Comparison of ENCODE assay signal across 11 cellular contexts in genomic region chr1:160637821-160638539, GRCh38. TPM values are rescaled to one million over a fixed set of nuclear protein-coding genes. Genes with fewer than 3 reads are reported as not detected.
A peak's percentile ranks its signal among the peaks of the same experiment; 100 is the strongest.
DNase-seq lines count a peak whose midpoint lies in the region; ATAC-seq and TF ChIP-seq lines count a peak whose summit lies in the region.
"Had no signal": no experiment of that assay in that cellular context is flagged by ENCODE, and none has a peak within 500 bp of the region (broad histone marks: within the 10 kb centered on the region; RNA-seq: fewer than 3 reads in every experiment).

No MANE protein-coding gene starts in this region.

- no peak for TF ChIP-seq POLR2A in gastroesophageal sphincter (IDR thresholded peaks at IDR 0.05)

- TF ChIP-seq CTCF in gastroesophageal sphincter (IDR thresholded peaks at IDR 0.05), result no peak
- no peak for TF ChIP-seq CTCF in left ventricle myocardium inferior (IDR thresholded peaks at IDR 0.05; ENCODE audit: borderline replicate concordance)

- H3K27ac ChIP-seq in gastroesophageal sphincter (no peak overlapping the region), left ventricle myocardium inferior (replicated peaks) (no peak overlapping the region)

- H3K9me3 Mint-ChIP-seq in dendritic cell treated with granulocyte-macrophage colony-stimulating factor and Interleukin-4, amounts not matched to agents 40 ng/mL and 50 ng/mL, for 4 days, result no peaks in the 10 kb centered on the region

- peak; percentile 74 for DNase-seq in activated effector memory CD4-positive, alpha-beta T cell treated with anti-CD3 and anti-CD28 coated beads, Interleukin-2, amount 50 U/mL, for 16 hours
- DNase-seq in activated effector memory CD4-positive, alpha-beta T cell treated with Interleukin-2 at 50 U/mL for 16 hours, result no peak
- DNase-seq in KG1 (lab: John Stamatoyannopoulos, UW) (peak; percentile 27), DMS153 (lab: John Stamatoyannopoulos, UW) (no peak), left ventricle myocardium inferior (no peak)
- no peak for DNase-seq in stimulated activated naive CD8-positive, alpha-beta T cell treated with anti-CD3 and anti-CD28 coated beads, Interleukin-15, Interleukin-2, amounts not matched to agents 100 U/mL and 50 U/mL, for 24 hours
- DNase-seq: AML-193, heart left ventricle, IMR-90 had no signal

- peaks cover 4% of the 10 kb centered on the region for H3K27me3 ChIP-seq in gastroesophageal sphincter
- no peaks in the 10 kb centered on the region for H3K27me3 ChIP-seq in left ventricle myocardium inferior (ENCODE audit: low read depth)
- H3K27me3 ChIP-seq: heart left ventricle had no signal

- peak overlapping the region; percentile 72 for H3K27ac Mint-ChIP-seq in dendritic cell treated with granulocyte-macrophage colony-stimulating factor and Interleukin-4, amounts not matched to agents 40 ng/mL and 50 ng/mL, for 4 days

- intact Hi-C loops in dendritic cell treated with granulocyte-macrophage colony-stimulating factor and Interleukin-4, amounts not matched to agents 40 ng/mL and 50 ng/mL, for 4 days (cut with micrococcal nuclease), result no loop called here
- intact Hi-C loops in left ventricle myocardium inferior (cut with micrococcal nuclease), result no loop called here

- no peaks in the 10 kb centered on the region for H3K9me3 ChIP-seq in gastroesophageal sphincter
- no peaks in the 10 kb centered on the region for H3K9me3 ChIP-seq in left ventricle myocardium inferior (replicated peaks)
- H3K9me3 ChIP-seq: heart left ventricle had no signal

- peak overlapping the region; percentile 39 for H3K4me3 Mint-ChIP-seq in dendritic cell treated with granulocyte-macrophage colony-stimulating factor and Interleukin-4, amounts not matched to agents 40 ng/mL and 50 ng/mL, for 4 days

- ATAC-seq in stimulated activated naive CD8-positive, alpha-beta T cell treated with anti-CD3 and anti-CD28 coated beads, Interleukin-15, Interleukin-2, amounts not matched to agents 100 U/mL and 50 U/mL, for 24 hours, result peak; percentile 11
- ATAC-seq in gastroesophageal sphincter, result no peak
- ATAC-seq: heart left ventricle had no signal

- 64 to 65% methylated on average over 5 of the region's 5 CpGs for WGBS in gastroesophageal sphincter (ENCODE audit: low coverage in 1 of 2), 2 donors

- H3K36me3 ChIP-seq in gastroesophageal sphincter (no peaks in the 10 kb centered on the region), left ventricle myocardium inferior (no peaks in the 10 kb centered on the region)
- H3K36me3 ChIP-seq: heart left ventricle had no signal

- TF ChIP-seq EP300 in gastroesophageal sphincter (IDR thresholded peaks at IDR 0.05), result no peak

- H3K4me3 ChIP-seq in gastroesophageal sphincter, result no peak overlapping the region
- no peak overlapping the region for H3K4me3 ChIP-seq in left ventricle myocardium inferior

- no peaks in the 10 kb centered on the region for H3K4me1 ChIP-seq in gastroesophageal sphincter
- H3K4me1 ChIP-seq in left ventricle myocardium inferior, result no peaks in the 10 kb centered on the region

- H3K36me3 Mint-ChIP-seq in dendritic cell treated with granulocyte-macrophage colony-stimulating factor and Interleukin-4, amounts not matched to agents 40 ng/mL and 50 ng/mL, for 4 days (ENCODE audit: low read depth), result peaks cover 98% of the 10 kb centered on the region

- peaks cover 85% of the 10 kb centered on the region for H3K4me1 Mint-ChIP-seq in dendritic cell treated with granulocyte-macrophage colony-stimulating factor and Interleukin-4, amounts not matched to agents 40 ng/mL and 50 ng/mL, for 4 days (ENCODE audit: low read depth)

- H3K27me3 Mint-ChIP-seq in dendritic cell treated with granulocyte-macrophage colony-stimulating factor and Interleukin-4, amounts not matched to agents 40 ng/mL and 50 ng/mL, for 4 days, result no peaks in the 10 kb centered on the region

RNA-seq across cellular contexts. Expression of gene SLAMF1, which starts 8.9 kb away (rescaled TPM):
- 1 to 10 TPM in 2 of 4 donors, under 1 TPM in 1, not detected in 1; 0.12 to 2.8 (median 1.2) TPM for total RNA-seq in gastroesophageal sphincter
- total RNA-seq in left ventricle myocardium inferior, result not detected
- total RNA-seq: IMR-90 had no signal

RNA-seq across cellular contexts. Expression of gene CD84, which starts 58.7 kb away (rescaled TPM):
- 1 to 10 TPM; 3.0 to 6.7 (median 4.3) TPM for total RNA-seq in gastroesophageal sphincter
- 3.6 TPM for total RNA-seq in left ventricle myocardium inferior
- total RNA-seq: IMR-90 had no signal

Comparison
In these comparisons a context has a peak if more than half of its experiments do, and no peak if none do; other contexts are left out.
1. DNase-seq: peak in activated effector memory CD4-positive, alpha-beta T cell treated with anti-CD3 and anti-CD28 coated beads, Interleukin-2, amount 50 U/mL, for 16 hours (single experiment) and KG1 (single experiment); none in activated effector memory CD4-positive, alpha-beta T cell treated with Interleukin-2 at 50 U/mL for 16 hours (single experiment), stimulated activated naive CD8-positive, alpha-beta T cell treated with anti-CD3 and anti-CD28 coated beads, Interleukin-15, Interleukin-2, amounts not matched to agents 100 U/mL and 50 U/mL, for 24 hours (single experiment), DMS153 (single experiment) and left ventricle myocardium inferior (single experiment).